ENCODE assay signal across 19 cellular contexts in genomic region chr19:16209266-16209665, GRCh38. TPM values are rescaled to one million over a fixed set of nuclear protein-coding genes. Genes with fewer than 3 reads are reported as not detected.
DNase-seq lines count a peak whose midpoint lies in the region; ATAC-seq lines count a peak whose summit lies in the region.
"Had no signal": no experiment of that assay in that cellular context is flagged by ENCODE, and none has a peak within 500 bp of the region (broad histone marks: within the 10 kb centered on the region; RNA-seq: fewer than 3 reads in every experiment).

No MANE protein-coding gene starts in this region.

- ATAC-seq in stimulated activated naive CD8-positive, alpha-beta T cell treated with anti-CD3 and anti-CD28 coated beads, Interleukin-15, Interleukin-2, amounts not matched to agents 100 U/mL and 50 U/mL, for 24 hours: no peak
- no peak for ATAC-seq in naive thymus-derived CD8-positive, alpha-beta T cell
- ATAC-seq in left cardiac atrium (no peak), left ventricle myocardium superior (no peak), HG03095 (IDR thresholded peaks at IDR 0.05; ENCODE audit: unreplicated experiment) (no peak)

- H3K27me3 Mint-ChIP-seq in stimulated activated naive CD8-positive, alpha-beta T cell treated with anti-CD3 and anti-CD28 coated beads, Interleukin-15, Interleukin-2, amounts not matched to agents 100 ng/mL and 50 ng/mL, for 24 hours: no peaks in the 10 kb centered on the region
- no peaks in the 10 kb centered on the region for H3K27me3 Mint-ChIP-seq in activated naive CD8-positive, alpha-beta T cell treated with anti-CD3 and anti-CD28 coated beads for 36 hours
- H3K27me3 Mint-ChIP-seq in naive thymus-derived CD8-positive, alpha-beta T cell: no peaks in the 10 kb centered on the region

- POLR2A ChIA-PET in naive thymus-derived CD8-positive, alpha-beta T cell (lab: Charles Lee): interaction anchor here (0.8 to 4.2 kb wide), 5 partner anchors 8 to 115 kb away, joined by 3 to 25 read pairs (median 5); partner anchors contain the start of genes AP1M1 and KLF2

- H3K27ac Mint-ChIP-seq in stimulated activated naive CD8-positive, alpha-beta T cell treated with anti-CD3 and anti-CD28 coated beads, Interleukin-15, Interleukin-2, amounts not matched to agents 100 ng/mL and 50 ng/mL, for 24 hours: peak overlapping the region; percentile 91
- H3K27ac Mint-ChIP-seq in activated naive CD8-positive, alpha-beta T cell treated with anti-CD3 and anti-CD28 coated beads for 36 hours: peak overlapping the region; percentile 38
- H3K27ac Mint-ChIP-seq in naive thymus-derived CD8-positive, alpha-beta T cell: peak overlapping the region; percentile 82 to 98 (median 94)
- H3K27ac Mint-ChIP-seq: H9 had no signal

- H3K4me3 Mint-ChIP-seq in stimulated activated naive CD8-positive, alpha-beta T cell treated with anti-CD3 and anti-CD28 coated beads, Interleukin-15, Interleukin-2, amounts not matched to agents 100 ng/mL and 50 ng/mL, for 24 hours: peak overlapping the region; percentile 33
- H3K4me3 Mint-ChIP-seq in activated naive CD8-positive, alpha-beta T cell treated with anti-CD3 and anti-CD28 coated beads for 36 hours: no peak overlapping the region
- peak overlapping the region in 8 of 10 donors; percentile 46 to 86 (median 75) for H3K4me3 Mint-ChIP-seq in naive thymus-derived CD8-positive, alpha-beta T cell
- H3K4me3 Mint-ChIP-seq: H9 had no signal

- H3K4me1 Mint-ChIP-seq in stimulated activated naive CD8-positive, alpha-beta T cell treated with anti-CD3 and anti-CD28 coated beads, Interleukin-15, Interleukin-2, amounts not matched to agents 100 ng/mL and 50 ng/mL, for 24 hours (ENCODE audit: low read depth): peaks cover 75% of the 10 kb centered on the region
- H3K4me1 Mint-ChIP-seq in activated naive CD8-positive, alpha-beta T cell treated with anti-CD3 and anti-CD28 coated beads for 36 hours: peaks cover 65% of the 10 kb centered on the region
- peaks cover 39 to 84% (median 79%) of the 10 kb centered on the region in 4 donors for H3K4me1 Mint-ChIP-seq in naive thymus-derived CD8-positive, alpha-beta T cell
- H3K4me1 Mint-ChIP-seq: H9 had no signal

- H3K9me3 Mint-ChIP-seq in stimulated activated naive CD8-positive, alpha-beta T cell treated with anti-CD3 and anti-CD28 coated beads, Interleukin-15, Interleukin-2, amounts not matched to agents 100 ng/mL and 50 ng/mL, for 24 hours: no peaks in the 10 kb centered on the region
- peaks cover 10% of the 10 kb centered on the region for H3K9me3 Mint-ChIP-seq in activated naive CD8-positive, alpha-beta T cell treated with anti-CD3 and anti-CD28 coated beads for 36 hours
- H3K9me3 Mint-ChIP-seq in naive thymus-derived CD8-positive, alpha-beta T cell: peaks cover 0 to 2% (median 0%) of the 10 kb centered on the region in 9 donors
- H3K9me3 Mint-ChIP-seq: H9 had no signal

- intact Hi-C loops in left cardiac atrium (cut with DNase I): no loop called here
- intact Hi-C loops in left ventricle myocardium superior (cut with micrococcal nuclease): no loop called here

- H3K36me3 Mint-ChIP-seq in stimulated activated naive CD8-positive, alpha-beta T cell treated with anti-CD3 and anti-CD28 coated beads, Interleukin-15, Interleukin-2, amounts not matched to agents 100 ng/mL and 50 ng/mL, for 24 hours (ENCODE audit: low read depth): peaks cover 74% of the 10 kb centered on the region
- peaks cover 75% of the 10 kb centered on the region for H3K36me3 Mint-ChIP-seq in activated naive CD8-positive, alpha-beta T cell treated with anti-CD3 and anti-CD28 coated beads for 36 hours
- peaks cover 0 to 70% (median 40%) of the 10 kb centered on the region in 3 donors for H3K36me3 Mint-ChIP-seq in naive thymus-derived CD8-positive, alpha-beta T cell

- DNase-seq in stimulated activated naive CD8-positive, alpha-beta T cell treated with anti-CD3 and anti-CD28 coated beads, Interleukin-15, Interleukin-2, amounts not matched to agents 100 U/mL and 50 U/mL, for 24 hours: no peak
- no peak for DNase-seq in activated naive CD8-positive, alpha-beta T cell treated with anti-CD3 and anti-CD28 coated beads for 36 hours
- DNase-seq in naive thymus-derived CD8-positive, alpha-beta T cell: no peak
- no peak for DNase-seq in left cardiac atrium
- no peak for DNase-seq in left ventricle myocardium superior
- DNase-seq: ACHN, AML-193, H9, NCI-H1417 treated with DMSO at 0.1 percent for 48 hours, NCI-H1930, NCI-H2171 treated with DMSO at 0.1 percent for 48 hours, NCI-H748 treated with DMSO at 0.1 percent for 48 hours, PC-9, SJCRH30 had no signal

RNA-seq across cellular contexts. Expression of gene AP1M1, which starts 11.6 kb away (rescaled TPM):
- 10 to 100 TPM; 90.7 to 97.2 TPM for total RNA-seq in activated naive CD8-positive, alpha-beta T cell treated with anti-CD3 and anti-CD28 coated beads for 36 hours
- total RNA-seq in naive thymus-derived CD8-positive, alpha-beta T cell: 100 to 1,000 TPM; 151 to 154 TPM
- polyA plus RNA-seq in naive thymus-derived CD8-positive, alpha-beta T cell: 100 to 1,000 TPM; 195 to 288 (median 241) TPM
- 10 to 100 TPM; 48.1 to 52.6 TPM for total RNA-seq in left cardiac atrium
- total RNA-seq in left ventricle myocardium superior: 39.1 TPM

RNA-seq across cellular contexts. Expression of gene FAM32A, which starts 24.1 kb away (rescaled TPM):
- total RNA-seq in activated naive CD8-positive, alpha-beta T cell treated with anti-CD3 and anti-CD28 coated beads for 36 hours: 10 to 100 TPM; 65.0 to 66.3 TPM
- total RNA-seq in naive thymus-derived CD8-positive, alpha-beta T cell: 10 to 100 TPM; 70.3 to 74.3 TPM
- 100 to 1,000 TPM; 150 to 205 (median 183) TPM for polyA plus RNA-seq in naive thymus-derived CD8-positive, alpha-beta T cell
- total RNA-seq in left cardiac atrium (10 to 100 TPM; 41.3 to 44.1 TPM), left ventricle myocardium superior (38.8 TPM)

RNA-seq across cellular contexts. Expression of gene CIB3, which starts 35.9 kb away (rescaled TPM):
- not detected for total RNA-seq in activated naive CD8-positive, alpha-beta T cell treated with anti-CD3 and anti-CD28 coated beads for 36 hours
- total RNA-seq in naive thymus-derived CD8-positive, alpha-beta T cell: not detected
- not detected for polyA plus RNA-seq in naive thymus-derived CD8-positive, alpha-beta T cell
- total RNA-seq in left cardiac atrium (not detected), left ventricle myocardium superior (not detected)
- total RNA-seq: G401, H9, LHCN-M2, NCI-H460, PC-9, SJCRH30 had no signal

Comparison
In these comparisons a context has a peak if more than half of its experiments do, and no peak if none do; other contexts are left out.
1. H3K27ac Mint-ChIP-seq: peak in every context shown above with its lines; median percentile 94 in naive thymus-derived CD8-positive, alpha-beta T cell; 91 in stimulated activated naive CD8-positive, alpha-beta T cell treated with anti-CD3 and anti-CD28 coated beads, Interleukin-15, Interleukin-2, amounts not matched to agents 100 ng/mL and 50 ng/mL, for 24 hours; 38 in activated naive CD8-positive, alpha-beta T cell treated with anti-CD3 and anti-CD28 coated beads for 36 hours.